In the genomic region with DNA sequence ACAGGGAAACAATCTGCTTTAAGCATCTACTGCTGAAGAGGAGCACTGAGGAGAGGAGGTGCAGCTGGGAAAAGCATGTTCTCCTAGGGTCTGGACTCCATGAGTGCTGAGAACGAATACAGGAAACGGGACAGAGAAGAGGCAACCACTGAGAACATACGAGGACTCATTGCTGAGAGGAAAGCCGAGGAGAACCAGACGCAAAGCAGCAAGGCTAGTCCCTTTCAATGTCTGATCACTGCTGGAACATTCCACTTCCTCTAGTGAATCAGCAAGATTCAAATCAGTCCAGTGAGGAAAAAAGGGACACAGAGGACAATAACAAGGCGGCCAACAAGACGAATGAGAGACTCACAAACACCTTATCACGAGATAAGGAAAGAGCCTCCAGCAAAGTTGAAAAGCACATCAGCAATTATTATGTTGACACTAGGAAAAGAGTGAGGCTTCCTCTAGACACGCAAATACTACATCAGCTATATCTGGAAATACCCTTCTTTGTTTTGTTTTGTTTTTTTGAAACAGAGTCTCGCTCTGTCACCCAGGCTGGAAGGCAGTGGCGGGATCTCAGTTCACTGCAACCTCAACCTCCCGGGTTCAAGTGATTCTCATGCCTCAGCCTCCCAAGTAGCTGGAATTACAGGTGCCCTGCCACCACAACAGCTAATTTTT, we compare ENCODE assay signal across 8 cellular contexts. TPM values are rescaled to one million over a fixed set of nuclear protein-coding genes. Genes with fewer than 3 reads are reported as not detected.
DNase-seq lines count a peak whose midpoint lies in the region; ATAC-seq and TF ChIP-seq lines count a peak whose summit lies in the region.

No MANE protein-coding gene starts in this region.

- no peaks in the 10 kb centered on the region for H3K27me3 ChIP-seq in CD4-positive, alpha-beta memory T cell (ENCODE audit: insufficient read depth, low read length)

- H3K36me3 ChIP-seq in CD4-positive, alpha-beta memory T cell (ENCODE audit: insufficient read depth, low read length) = peaks cover 40% of the 10 kb centered on the region

- H3K27ac ChIP-seq in CD4-positive, alpha-beta memory T cell (ENCODE audit: low read depth, low read length) = peak overlapping the region; percentile 60

- TF ChIP-seq CTCF in osteocyte (IDR thresholded peaks at IDR 0.05) = no peak

- peaks cover 17% of the 10 kb centered on the region for H3K4me1 ChIP-seq in CD4-positive, alpha-beta memory T cell (ENCODE audit: insufficient read depth, low read length)

- CTCF ChIA-PET in CD4-positive, alpha-beta memory T cell (lab: Charles Lee; ENCODE audit: partially characterized antibody) = interaction anchor here (1.4 kb wide), 1 partner anchor 187 kb away, joined by 3 read pairs; no protein-coding TSS in a partner anchor

- intact Hi-C loops in CD4-positive, alpha-beta memory T cell (cut with micrococcal nuclease) = loop anchor here (10.0 kb wide), 1 partner anchor 56 kb away; no protein-coding TSS in a partner anchor

- H3K4me3 ChIP-seq in CD4-positive, alpha-beta memory T cell (ENCODE audit: low read length in 2 of 2) = no peak overlapping the region

- in situ Hi-C loops in SK-MEL-5 (cut with HindIII; ENCODE audit: low pct_unique_long_range_greater_than_20kb, low sequenced_read_pairs) = no loop called here
- in situ Hi-C loops in G401 (cut with HindIII; ENCODE audit: low sequenced_read_pairs) = no loop called here

- peak; percentile 30 to 62 (median 43) for DNase-seq in CD4-positive, alpha-beta memory T cell
- DNase-seq in SK-MEL-5 (ENCODE audit: low read depth, low spot score) (peak; percentile 24), osteocyte (ENCODE audit: extremely low spot score, unreplicated experiment) (no peak), SKM-1 treated with dmso at 0.1 percent for 144 hours (lab: John Stamatoyannopoulos, UW; ENCODE audit: unreplicated experiment) (no peak), T-helper 9 cell (no peak), G401 (ENCODE audit: low spot score) (no peak)

- H3K36me3 Mint-ChIP-seq in CD4-positive, alpha-beta memory T cell = peaks cover 58 to 70% of the 10 kb centered on the region in 2 donors
- H3K36me3 Mint-ChIP-seq in osteocyte (ENCODE audit: unreplicated experiment) = peaks cover 40% of the 10 kb centered on the region

- H3K4me1 Mint-ChIP-seq in CD4-positive, alpha-beta memory T cell = peaks cover 14 to 33% (median 21%) of the 10 kb centered on the region in 4 donors
- H3K4me1 Mint-ChIP-seq in osteocyte (ENCODE audit: unreplicated experiment) = peaks cover 10% of the 10 kb centered on the region

- H3K27ac Mint-ChIP-seq in CD4-positive, alpha-beta memory T cell = peak overlapping the region; percentile 84 to 97 (median 92)
- H3K27ac Mint-ChIP-seq in osteocyte (ENCODE audit: unreplicated experiment) = peak overlapping the region; percentile 72

- H3K9me3 ChIP-seq in CD4-positive, alpha-beta memory T cell (ENCODE audit: control insufficient read depth in 1 of 2, low read length in 2 of 2) = no peaks in the 10 kb centered on the region

- H3K4me3 Mint-ChIP-seq in CD4-positive, alpha-beta memory T cell = peak overlapping the region in 4 of 8 donors; percentile 7 to 62 (median 56)
- no peak overlapping the region for H3K4me3 Mint-ChIP-seq in osteocyte (ENCODE audit: unreplicated experiment)

- H3K27me3 Mint-ChIP-seq in CD4-positive, alpha-beta memory T cell = no peaks in the 10 kb centered on the region
- H3K27me3 Mint-ChIP-seq in osteocyte (ENCODE audit: unreplicated experiment) = no peaks in the 10 kb centered on the region

- POLR2A ChIA-PET in CD4-positive, alpha-beta memory T cell (lab: Charles Lee; ENCODE audit: partially characterized antibody) = interaction anchor here (1.0 to 1.4 kb wide), 2 partner anchors 42 to 162 kb away, joined by 3 to 4 read pairs; a partner anchor contains a TSS

- H3K9me3 Mint-ChIP-seq in CD4-positive, alpha-beta memory T cell = no peaks in the 10 kb centered on the region
- H3K9me3 Mint-ChIP-seq in osteocyte (ENCODE audit: unreplicated experiment) = no peaks in the 10 kb centered on the region

- ATAC-seq in esophagus mucosa (peak; percentile 20), HG03280 (IDR thresholded peaks at IDR 0.05; ENCODE audit: unreplicated experiment) (no peak)

RNA-seq across cellular contexts. Expression of a gene that starts 41.6 kb away (rescaled TPM):
- total RNA-seq in CD4-positive, alpha-beta memory T cell = 100 to 1,000 TPM; 109 to 116 TPM
- 1 to 10 TPM; 1.1 to 9.2 TPM for polyA plus RNA-seq in CD4-positive, alpha-beta memory T cell
- total RNA-seq in SK-MEL-5 (2014; rRNA removed; shearing (Covaris generic)) = 24.0 and 30.4 TPM in 2 replicates
- polyA plus RNA-seq in SK-MEL-5 (2015; cell fraction: cytosol; rRNA removed) = 15.5 and 20.0 TPM in 2 replicates
- 35.2 and 42.7 TPM in 2 replicates for polyA plus RNA-seq in SK-MEL-5 (2015; cell fraction: nucleus; rRNA removed)
- total RNA-seq in esophagus mucosa = 27.4 TPM
- total RNA-seq in osteocyte = 47.1 and 52.0 TPM in 2 replicates
- total RNA-seq in G401 (2014; rRNA removed; shearing (Covaris generic)) = 7.9 and 12.6 TPM in 2 replicates

RNA-seq across cellular contexts. Expression of a gene that starts 41.7 kb away (rescaled TPM):
- 10 to 100 TPM in 1 of 2 experiments, 1 to 10 TPM in 1; 9.0 to 10.5 TPM for total RNA-seq in CD4-positive, alpha-beta memory T cell
- polyA plus RNA-seq in CD4-positive, alpha-beta memory T cell = 10 to 100 TPM; 13.1 to 19.9 TPM
- total RNA-seq in SK-MEL-5 (2014; rRNA removed; shearing (Covaris generic)) = 35.6 and 36.3 TPM in 2 replicates
- polyA plus RNA-seq in SK-MEL-5 (2015; cell fraction: cytosol; rRNA removed) = 55.2 and 58.2 TPM in 2 replicates
- 19.8 and 20.3 TPM in 2 replicates for polyA plus RNA-seq in SK-MEL-5 (2015; cell fraction: nucleus; rRNA removed)
- 14.0 TPM for total RNA-seq in esophagus mucosa
- total RNA-seq in osteocyte = 22.3 and 26.2 TPM in 2 replicates
- total RNA-seq in G401 (2014; rRNA removed; shearing (Covaris generic)) = 22.2 and 33.4 TPM in 2 replicates

Comparison
In these comparisons a context has a peak if more than half of its experiments do, and no peak if none do; other contexts are left out.
1. DNase-seq: peak in CD4-positive, alpha-beta memory T cell (5 of 5) and SK-MEL-5 (single experiment); none in osteocyte (single experiment), SKM-1 treated with dmso at 0.1 percent for 144 hours (single experiment), T-helper 9 cell (single experiment) and G401 (single experiment).